Comparison of ENCODE assay signal across 1 cellular context in genomic region chr18:27005589-27005988, GRCh38.
TF ChIP-seq lines count a peak whose summit lies in the region.

No MANE protein-coding gene starts in this region.

TF ChIP-seq in HCT116, 20 proteins besides CTCF, POLR2A, EP300 and RAD21 (continued from another document):
- TF ChIP-seq ZNF274 (IDR thresholded peaks at IDR 0.05; ENCODE audit: low read depth, low read length) = no peak
- no peak for TF ChIP-seq ELF1 (IDR thresholded peaks at IDR 0.05; ENCODE audit: borderline replicate concordance, low read depth)
- no peak for TF ChIP-seq ATF3 (IDR thresholded peaks at IDR 0.05)
- TF ChIP-seq SIN3A (IDR thresholded peaks at IDR 0.05; ENCODE audit: low read depth) = no peak
